8 cellular contexts compared by ENCODE assay signal in genomic region chr10:70558871-70559810, GRCh38. TPM values are rescaled to one million over a fixed set of nuclear protein-coding genes. Genes with fewer than 3 reads are reported as not detected.
DNase-seq lines count a peak whose midpoint lies in the region; ATAC-seq, FAIRE-seq and TF ChIP-seq lines count a peak whose summit lies in the region.

No MANE protein-coding gene starts in this region.

- TF ChIP-seq CTCF in H1 (IDR thresholded peaks at IDR 0.05; ENCODE audit: control extremely low read depth in 1 of 3, insufficient read depth in 1 of 3, low read depth in 1 of 3, low read length in 3 of 3), result peak in 2 of 3 experiments; percentile 44 to 62; a peak in 3 of 4 replicates

- H3K79me1 ChIP-seq in H1 (ENCODE audit: low read depth, low read length), result no peaks in the 10 kb centered on the region

- H3K36me3 Mint-ChIP-seq in CD4-positive, CD25-positive, alpha-beta regulatory T cell, result no peaks in the 10 kb centered on the region
- H3K36me3 Mint-ChIP-seq in activated CD8-positive, alpha-beta T cell treated with anti-CD3 and anti-CD28 coated beads, Interleukin-2, amount 10 ng/mL, durations not matched to agents 7 days and 5 days (ENCODE audit: low read depth), result no peaks in the 10 kb centered on the region
- H3K36me3 Mint-ChIP-seq in naive thymus-derived CD8-positive, alpha-beta T cell, result no peaks in the 10 kb centered on the region

- H3K4ac ChIP-seq in H1 (replicated peaks; ENCODE audit: insufficient read length, low read depth, low read length), result no peak overlapping the region

- peak overlapping the region; percentile 5 to 86 (median 72) for H3K4me3 Mint-ChIP-seq in CD4-positive, CD25-positive, alpha-beta regulatory T cell
- H3K4me3 Mint-ChIP-seq in activated CD8-positive, alpha-beta T cell treated with anti-CD3 and anti-CD28 coated beads, Interleukin-2, amount 10 ng/mL, durations not matched to agents 7 days and 5 days, result peak overlapping the region; percentile 69
- peak overlapping the region; percentile 80 to 91 (median 85) for H3K4me3 Mint-ChIP-seq in naive thymus-derived CD8-positive, alpha-beta T cell

- peaks cover 3% of the 10 kb centered on the region for H3K4me1 ChIP-seq in CD4-positive, CD25-positive, alpha-beta regulatory T cell (ENCODE audit: control insufficient read depth, insufficient read depth, low read length, poor library complexity, severe bottlenecking)
- peaks cover 0 to 6% (median 3%) of the 10 kb centered on the region in 4 experiments; a peak in 4 of 7 replicates for H3K4me1 ChIP-seq in H1 (replicated peaks in 1 of 4; ENCODE audit: control insufficient read depth in 3 of 4, insufficient read depth in 4 of 4, low read length in 3 of 4)

- no peak overlapping the region for H4K91ac ChIP-seq in H1 (replicated peaks; ENCODE audit: insufficient read length, low read length)

- POLR2A ChIA-PET in activated CD8-positive, alpha-beta T cell treated with anti-CD3 and anti-CD28 coated beads, Interleukin-2, amount 10 ng/mL, durations not matched to agents 7 days and 5 days (lab: Charles Lee), result interaction anchor here (0.5 to 1.8 kb wide), 8 partner anchors 17 to 179 kb away, joined by 3 to 11 read pairs (median 4); partner anchors contain the start of gene PRF1
- POLR2A ChIA-PET in H1 (lab: Charles Lee; ENCODE audit: partially characterized antibody), result no interaction called here
- POLR2A ChIA-PET in naive thymus-derived CD8-positive, alpha-beta T cell (lab: Charles Lee), result interaction anchor here (0.9 kb wide), 1 partner anchor 19 kb away, joined by 3 read pairs; no protein-coding TSS in a partner anchor

- no peak for TF ChIP-seq POLR2A in H1 (IDR thresholded peaks at IDR 0.05; ENCODE audit: control extremely low read depth in 1 of 2, low read depth in 2 of 2, low read length in 2 of 2)

- H3K4me1 Mint-ChIP-seq in CD4-positive, CD25-positive, alpha-beta regulatory T cell, result peaks cover 4 to 17% (median 11%) of the 10 kb centered on the region in 4 donors
- peaks cover 56% of the 10 kb centered on the region for H3K4me1 Mint-ChIP-seq in activated CD8-positive, alpha-beta T cell treated with anti-CD3 and anti-CD28 coated beads, Interleukin-2, amount 10 ng/mL, durations not matched to agents 7 days and 5 days (ENCODE audit: low read depth)
- H3K4me1 Mint-ChIP-seq in naive thymus-derived CD8-positive, alpha-beta T cell, result peaks cover 17 to 34% (median 28%) of the 10 kb centered on the region in 4 donors

- H3K27ac Mint-ChIP-seq in CD4-positive, CD25-positive, alpha-beta regulatory T cell, result peak overlapping the region; percentile 18 to 79 (median 32)
- peak overlapping the region; percentile 89 for H3K27ac Mint-ChIP-seq in activated CD8-positive, alpha-beta T cell treated with anti-CD3 and anti-CD28 coated beads, Interleukin-2, amount 10 ng/mL, durations not matched to agents 7 days and 5 days
- peak overlapping the region; percentile 36 to 91 (median 77) for H3K27ac Mint-ChIP-seq in naive thymus-derived CD8-positive, alpha-beta T cell

- H3K23me2 ChIP-seq in H1 (ENCODE audit: low read depth, low read length), result no peaks in the 10 kb centered on the region

- no peak overlapping the region for H3K9ac ChIP-seq in H1 (replicated peaks in 1 of 4; ENCODE audit: extremely low read depth in 1 of 4, low read depth in 3 of 4, low read length in 3 of 4)

- H3K27me3 ChIP-seq in CD4-positive, CD25-positive, alpha-beta regulatory T cell (ENCODE audit: control insufficient read depth, insufficient read depth, low read length), result no peaks in the 10 kb centered on the region
- no peaks in the 10 kb centered on the region for H3K27me3 ChIP-seq in H1 (replicated peaks in 1 of 4; ENCODE audit: control insufficient read depth in 3 of 4, extremely low read depth in 1 of 4, insufficient read depth in 3 of 4, low read length in 3 of 4)

- no peak overlapping the region for H2BK120ac ChIP-seq in H1 (replicated peaks; ENCODE audit: low read depth, low read length)

- peaks cover 2% of the 10 kb centered on the region in 2 experiments for H4K20me1 ChIP-seq in H1 (replicated peaks in 1 of 2; ENCODE audit: control insufficient read depth in 1 of 2, insufficient read depth in 2 of 2, low read length in 2 of 2)

- CTCF ChIA-PET in activated CD8-positive, alpha-beta T cell treated with anti-CD3 and anti-CD28 coated beads, Interleukin-2, amount 10 ng/mL, durations not matched to agents 7 days and 5 days (lab: Charles Lee), result interaction anchor here (0.6 to 4.7 kb wide), 60 partner anchors 8 to 327 kb away, joined by 3 to 63 read pairs (median 5); partner anchors contain the start of gene PRF1
- CTCF ChIA-PET in H1 (lab: Charles Lee; ENCODE audit: partially characterized antibody), result interaction anchor here (0.6 to 5.7 kb wide), 46 partner anchors 8 to 1225 kb away, joined by 3 to 58 read pairs (median 4); partner anchors contain the start of genes ADAMTS14, EIF4EBP2 and PALD1

- peak; percentile 88 to 91 for ATAC-seq in CD4-positive, CD25-positive, alpha-beta regulatory T cell (ENCODE audit: low read depth in 2 of 2)
- ATAC-seq in GM21717 (IDR thresholded peaks at IDR 0.05; ENCODE audit: unreplicated experiment), result peak; percentile 73
- peak; percentile 96 for ATAC-seq in activated CD8-positive, alpha-beta T cell treated with anti-CD3 and anti-CD28 coated beads, Interleukin-2, amount 10 ng/mL, durations not matched to agents 7 days and 5 days
- ATAC-seq in naive thymus-derived CD8-positive, alpha-beta T cell, result peak; percentile 97 to 98
- peak; percentile 91 for ATAC-seq in stimulated activated naive CD8-positive, alpha-beta T cell treated with anti-CD3 and anti-CD28 coated beads, Interleukin-15, Interleukin-2, amounts not matched to agents 100 U/mL and 50 U/mL, for 24 hours
- no peak for ATAC-seq in GM19035 (IDR thresholded peaks at IDR 0.05; ENCODE audit: unreplicated experiment)

- H3K79me2 ChIP-seq in H1 (ENCODE audit: control insufficient read depth in 1 of 2, insufficient read depth in 2 of 2, low read length in 2 of 2), result no peaks in the 10 kb centered on the region

- no peak for TF ChIP-seq EP300 in H1 (IDR thresholded peaks at IDR 0.05; ENCODE audit: borderline replicate concordance in 1 of 2, low read depth in 2 of 2, low read length in 2 of 2)

- no peak overlapping the region for H2BK20ac ChIP-seq in H1 (ENCODE audit: low read length)

- H3K18ac ChIP-seq in H1 (ENCODE audit: extremely low read depth, low read length), result peak overlapping the region; percentile 15

- 0 out of 2 replicates have a peak overlapping the region, but pooled peaks have one; percentile 33 for H2BK12ac ChIP-seq in H1 (ENCODE audit: low read depth, low read length)

- H3K56ac ChIP-seq in H1 (replicated peaks; ENCODE audit: insufficient read length, low read depth, low read length), result no peak overlapping the region

- peak overlapping the region; percentile 41 for H4K5ac ChIP-seq in H1 (ENCODE audit: insufficient read length, low read depth, low read length)

- peak; percentile 37 to 63; a peak in 3 of 4 replicates for TF ChIP-seq RAD21 in H1 (IDR thresholded peaks at IDR 0.05 in 1 of 2, conservative IDR thresholded peaks at IDR 0.05 in 1 of 2; ENCODE audit: low read depth in 2 of 2, low read length in 2 of 2)

- peak overlapping the region; percentile 39; the same call in 1 of the 2 replicates for H2BK5ac ChIP-seq in H1 (ENCODE audit: low read depth, low read length)

- peak overlapping the region in 1 of 2 experiments; percentile 45; a peak in 2 of 4 replicates for H3K4me2 ChIP-seq in H1 (ENCODE audit: insufficient read depth in 1 of 2, low read depth in 2 of 2, low read length in 2 of 2)

- FAIRE-seq in H1 (lab: Jason Lieb, UNC), result peak; percentile 57

- H2AFZ ChIP-seq in H1 (ENCODE audit: low read length), result no peak overlapping the region

- DNase-seq in CD4-positive, CD25-positive, alpha-beta regulatory T cell, result peak; percentile 42 to 78 (median 64)
- peak; percentile 21 for DNase-seq in NCI-H1092 treated with DMSO at 0.1 percent for 48 hours (lab: John Stamatoyannopoulos, UW)
- peak; percentile 88 for DNase-seq in activated CD8-positive, alpha-beta T cell treated with anti-CD3 and anti-CD28 coated beads, Interleukin-2, amount 10 ng/mL, durations not matched to agents 7 days and 5 days
- DNase-seq in H1 (ENCODE audit: low read depth in 1 of 2, low spot score in 2 of 2), result peak in 1 of 2 experiments; percentile 80
- DNase-seq in naive thymus-derived CD8-positive, alpha-beta T cell, result peak; percentile 39 to 84 (median 69)
- DNase-seq in stimulated activated naive CD8-positive, alpha-beta T cell treated with anti-CD3 and anti-CD28 coated beads, Interleukin-15, Interleukin-2, amounts not matched to agents 100 U/mL and 50 U/mL, for 24 hours, result peak; percentile 87

- H3K23ac ChIP-seq in H1 (ENCODE audit: insufficient read length), result no peak overlapping the region

- no peaks in the 10 kb centered on the region for H3K9me3 Mint-ChIP-seq in CD4-positive, CD25-positive, alpha-beta regulatory T cell
- H3K9me3 Mint-ChIP-seq in activated CD8-positive, alpha-beta T cell treated with anti-CD3 and anti-CD28 coated beads, Interleukin-2, amount 10 ng/mL, durations not matched to agents 7 days and 5 days (ENCODE audit: insufficient read depth), result no peaks in the 10 kb centered on the region
- H3K9me3 Mint-ChIP-seq in naive thymus-derived CD8-positive, alpha-beta T cell, result no peaks in the 10 kb centered on the region

- no peak overlapping the region for H3K27ac ChIP-seq in CD4-positive, CD25-positive, alpha-beta regulatory T cell (ENCODE audit: insufficient read depth, low read length, poor library complexity, severe bottlenecking)
- H3K27ac ChIP-seq in H1 (ENCODE audit: low read depth, low read length), result no peak overlapping the region

- H2BK15ac ChIP-seq in H1 (ENCODE audit: low read length), result 0 out of 2 replicates have a peak overlapping the region, but pooled peaks have one; percentile 29

- 73% methylated on average over 19 of the region's 20 CpGs; no CpG with 5 or more reads in 1 of the 2 experiments for WGBS in H1 (ENCODE audit: extremely low coverage in 1 of 2, insufficient coverage in 1 of 2, insufficient read length in 1 of 2, insufficient replicate concordance in 2 of 2, low coverage in 1 of 2, low lambda C conversion rate in 2 of 2, missing lambda C conversion rate in 1 of 2), 2 experiments

- H3K4me3 ChIP-seq in CD4-positive, CD25-positive, alpha-beta regulatory T cell (ENCODE audit: low read depth, low read length), result peak overlapping the region; percentile 68
- no peak overlapping the region for H3K4me3 ChIP-seq in H1 (ENCODE audit: extremely low read depth in 1 of 4, insufficient read depth in 2 of 4, low read depth in 3 of 4, low read length in 4 of 4)

- H3K9me3 ChIP-seq in CD4-positive, CD25-positive, alpha-beta regulatory T cell (ENCODE audit: control insufficient read depth in 2 of 2, low read length in 2 of 2), result no peaks in the 10 kb centered on the region
- no peaks in the 10 kb centered on the region for H3K9me3 ChIP-seq in H1 (ENCODE audit: insufficient read depth in 2 of 2, low read depth in 1 of 2, low read length in 1 of 2)

- H3K36me3 ChIP-seq in CD4-positive, CD25-positive, alpha-beta regulatory T cell (ENCODE audit: control insufficient read depth, insufficient read depth, low read length), result no peaks in the 10 kb centered on the region
- H3K36me3 ChIP-seq in H1 (ENCODE audit: control insufficient read depth in 2 of 4, insufficient read depth in 4 of 4, low read length in 3 of 4), result no peaks in the 10 kb centered on the region; a peak in 1 of 8 replicates

- no peak overlapping the region for H2AK5ac ChIP-seq in H1 (ENCODE audit: low read depth, low read length)

- peak overlapping the region; percentile 22; the same call in 1 of the 2 replicates for H4K8ac ChIP-seq in H1 (ENCODE audit: extremely low read depth, insufficient read depth, low read length)

- no peak overlapping the region for H3K14ac ChIP-seq in H1 (ENCODE audit: insufficient read length)

- H3K27me3 Mint-ChIP-seq in CD4-positive, CD25-positive, alpha-beta regulatory T cell, result peaks cover 7% of the 10 kb centered on the region
- no peaks in the 10 kb centered on the region for H3K27me3 Mint-ChIP-seq in activated CD8-positive, alpha-beta T cell treated with anti-CD3 and anti-CD28 coated beads, Interleukin-2, amount 10 ng/mL, durations not matched to agents 7 days and 5 days (ENCODE audit: low read depth)
- H3K27me3 Mint-ChIP-seq in naive thymus-derived CD8-positive, alpha-beta T cell, result peaks cover 0 to 2% (median 0%) of the 10 kb centered on the region in 5 donors

RNA-seq across cellular contexts. Expression of gene PRF1, which starts 43.4 kb away (rescaled TPM):
- 32.4 TPM for total RNA-seq in CD4-positive, CD25-positive, alpha-beta regulatory T cell
- 100 to 1,000 TPM; 130 to 187 (median 154) TPM for polyA plus RNA-seq in CD4-positive, CD25-positive, alpha-beta regulatory T cell
- total RNA-seq in activated CD8-positive, alpha-beta T cell treated with anti-CD3 and anti-CD28 coated beads, Interleukin-2, amount 10 ng/mL, durations not matched to agents 7 days and 5 days, result 100 to 1,000 TPM; 265 to 272 TPM
- total RNA-seq in H1 (2021; fragmentation: NEBNext Ultra II Directional; extraction: Animal tissue kit (Norgen Biotek cat#: 25700)), result not detected in 2 replicates
- 0.06 and 0.15 TPM in 2 replicates for polyA plus RNA-seq in H1 (2011; rRNA removed)
- polyA plus RNA-seq in H1 (2011; cell fraction: cytosol; rRNA removed), result not detected
- 0.06 TPM for polyA plus RNA-seq in H1 (2011; cell fraction: nucleus; rRNA removed)
- polyA plus RNA-seq in H1 (2012, experiment 1 of 2), result not detected in 4 replicates
- not detected for polyA plus RNA-seq in H1 (2012, experiment 2 of 2)
- polyA plus RNA-seq in H1 (2013, experiment 1 of 2), result 0.06 TPM
- polyA plus RNA-seq in H1 (2013, experiment 2 of 2), result 0.09 TPM
- polyA minus RNA-seq in H1 (2011; rRNA and poly(A)+ RNA removed), result 0.07 TPM in 1 of 2 replicates, not detected in the other
- polyA minus RNA-seq in H1 (2011; cell fraction: cytosol; rRNA and poly(A)+ RNA removed), result not detected
- not detected for polyA minus RNA-seq in H1 (2011; cell fraction: nucleus; rRNA and poly(A)+ RNA removed)
- 10 to 100 TPM; 14.7 to 16.8 TPM for total RNA-seq in naive thymus-derived CD8-positive, alpha-beta T cell
- polyA plus RNA-seq in naive thymus-derived CD8-positive, alpha-beta T cell, result 100 to 1,000 TPM in 1 of 3 donors, 10 to 100 TPM in 2; 58.3 to 435 (median 84.3) TPM

Comparison
In these comparisons a context has a peak if more than half of its experiments do, and no peak if none do; other contexts are left out.
1. H3K27ac Mint-ChIP-seq: peak in every context shown above with its lines; median percentile 89 in activated CD8-positive, alpha-beta T cell treated with anti-CD3 and anti-CD28 coated beads, Interleukin-2, amount 10 ng/mL, durations not matched to agents 7 days and 5 days; 77 in naive thymus-derived CD8-positive, alpha-beta T cell; 32 in CD4-positive, CD25-positive, alpha-beta regulatory T cell.
2. RNA of gene PRF1, which starts 43.4 kb away (total RNA-seq): 265 to 272 TPM in activated CD8-positive, alpha-beta T cell treated with anti-CD3 and anti-CD28 coated beads, Interleukin-2, amount 10 ng/mL, durations not matched to agents 7 days and 5 days, 32.4 TPM in CD4-positive, CD25-positive, alpha-beta regulatory T cell (single experiment) and 14.7 to 16.8 TPM in naive thymus-derived CD8-positive, alpha-beta T cell; not detected in H1; every median in the first group is over 10 times any median in the second.
3. Peak in every context shown above with its lines, with median percentiles within 50 percentile points of each other: H3K4me3 Mint-ChIP-seq.